Comparison of ENCODE assay signal across 17 cellular contexts in genomic region chr9:995776-996175, GRCh38. TPM values are rescaled to one million over a fixed set of nuclear protein-coding genes. Genes with fewer than 3 reads are reported as not detected.
DNase-seq lines count a peak whose midpoint lies in the region; ATAC-seq and TF ChIP-seq lines count a peak whose summit lies in the region.
"Had no signal": no experiment of that assay in that cellular context is flagged by ENCODE, and none has a peak within 500 bp of the region (broad histone marks: within the 10 kb centered on the region; RNA-seq: fewer than 3 reads in every experiment).

No MANE protein-coding gene starts in this region.

- in situ Hi-C loops in mammary epithelial cell (cut with MboI; ENCODE audit: low sequenced_read_pairs in 2 of 2), result no loop called here

- 10% methylated on average over 3 of the region's 3 CpGs for WGBS in mammary epithelial cell (ENCODE audit: low coverage, missing lambda C conversion rate)

- no peaks in the 10 kb centered on the region for H3K9me3 Mint-ChIP-seq in IgD-negative memory B cell
- H3K9me3 Mint-ChIP-seq: activated T-helper 17 cell treated with anti-CD3 and anti-CD28 coated beads, Interleukin-2, amount 50 U/mL, for 72 hours had no signal

- no peaks in the 10 kb centered on the region for H3K36me3 ChIP-seq in mammary epithelial cell (ENCODE audit: insufficient read depth, low read length)
- H3K36me3 ChIP-seq: heart right ventricle, prostate gland, thoracic aorta had no signal

- DNase-seq in AG10803 (ENCODE audit: low read depth) (peak; percentile 52), mammary epithelial cell (peak; percentile 15), non-pigmented ciliary epithelial cell (ENCODE audit: low read depth) (peak; percentile 10), HuH-7 (ENCODE audit: low spot score) (no peak)
- DNase-seq in stimulated activated CD8-positive, alpha-beta memory T cell treated with anti-CD3 and anti-CD28 coated beads, Interleukin-4, amount 100 ng/mL, for 48 hours, result no peak
- DNase-seq in activated CD4-positive, CD25-positive, alpha-beta regulatory T cell (lab: John Stamatoyannopoulos, UW), result no peak
- DNase-seq: Caco-2, erythroblast, heart right ventricle had no signal

- peaks cover 4% of the 10 kb centered on the region for H3K9me3 ChIP-seq in mammary epithelial cell (replicated peaks; ENCODE audit: insufficient read depth, low read length)
- H3K9me3 ChIP-seq: Caco-2, prostate gland, thoracic aorta had no signal

- CTCF ChIA-PET in mammary epithelial cell (lab: Charles Lee; ENCODE audit: low non-redundant PET), result no interaction called here

- no peak overlapping the region for H3K4me2 ChIP-seq in mammary epithelial cell (ENCODE audit: insufficient read depth, low read depth, low read length)

- intact Hi-C loops in mammary epithelial cell (cut with micrococcal nuclease), result loop anchor here (2.0 kb wide), 1 partner anchor 103 kb away; no protein-coding TSS in a partner anchor

- H3K27me3 ChIP-seq in mammary epithelial cell (ENCODE audit: insufficient read depth, low read length), result no peaks in the 10 kb centered on the region

- no peak overlapping the region for H3K9ac ChIP-seq in mammary epithelial cell (ENCODE audit: insufficient read depth, low read length)

- ATAC-seq in GM21786 (IDR thresholded peaks at IDR 0.05; ENCODE audit: unreplicated experiment), result no peak
- ATAC-seq: activated T-helper 17 cell treated with anti-CD3 and anti-CD28 coated beads, Interleukin-2, amount 50 U/mL, for 72 hours; heart right ventricle; left lobe of liver had no signal

- H3K27ac ChIP-seq in mammary epithelial cell (ENCODE audit: insufficient read depth, low read depth, low read length), result no peak overlapping the region
- H3K27ac ChIP-seq: coronary artery, heart right ventricle, prostate gland, SK-N-MC, thoracic aorta had no signal

- no peaks in the 10 kb centered on the region for H4K20me1 ChIP-seq in mammary epithelial cell (ENCODE audit: insufficient read depth, low read length)

- H3K27me3 Mint-ChIP-seq in IgD-negative memory B cell, result peaks cover 5% of the 10 kb centered on the region

- H3K79me2 ChIP-seq in mammary epithelial cell (ENCODE audit: insufficient read depth, low read length), result no peaks in the 10 kb centered on the region

- no TSS peak for BruUV-seq in mammary epithelial cell (replicated peaks; lab: Mats Ljungman, UMichigan)

- TF ChIP-seq CTCF in AG10803 (conservative IDR thresholded peaks at IDR 0.05; ENCODE audit: low read length) (no peak), mammary epithelial cell (conservative IDR thresholded peaks at IDR 0.05 in 1 of 2, IDR thresholded peaks at IDR 0.05 in 1 of 2; ENCODE audit: extremely low read depth in 1 of 2, insufficient read depth in 1 of 2, low read depth in 1 of 2, low read length in 2 of 2) (no peak)

- no peaks in the 10 kb centered on the region for H3K36me3 Mint-ChIP-seq in IgD-negative memory B cell

- no peaks in the 10 kb centered on the region for H3K4me1 ChIP-seq in mammary epithelial cell (ENCODE audit: insufficient read depth, low read length)
- H3K4me1 ChIP-seq: Caco-2, prostate gland had no signal

- H3K4me3 ChIP-seq in AG10803 (ENCODE audit: low read length) (no peak overlapping the region), mammary epithelial cell (replicated peaks in 1 of 3; ENCODE audit: insufficient read depth in 1 of 3, low read depth in 2 of 3, low read length in 3 of 3) (no peak overlapping the region)
- H3K4me3 ChIP-seq: coronary artery, heart right ventricle, prostate gland, SK-N-MC, thoracic aorta had no signal

- dilution Hi-C loops in mammary epithelial cell (cut with HindIII; ENCODE audit: low sequenced_read_pairs), result no loop called here

- no peak overlapping the region for H3K4me3 Mint-ChIP-seq in IgD-negative memory B cell
- H3K4me3 Mint-ChIP-seq: activated T-helper 17 cell treated with anti-CD3 and anti-CD28 coated beads, Interleukin-2, amount 50 U/mL, for 72 hours had no signal

- peak overlapping the region in 2 of 3 donors; percentile 11 to 16 for H3K27ac Mint-ChIP-seq in IgD-negative memory B cell
- H3K27ac Mint-ChIP-seq: activated T-helper 17 cell treated with anti-CD3 and anti-CD28 coated beads, Interleukin-2, amount 50 U/mL, for 72 hours had no signal

- peaks cover 0 to 4% (median 0%) of the 10 kb centered on the region in 3 donors for H3K4me1 Mint-ChIP-seq in IgD-negative memory B cell
- H3K4me1 Mint-ChIP-seq: activated T-helper 17 cell treated with anti-CD3 and anti-CD28 coated beads, Interleukin-2, amount 50 U/mL, for 72 hours had no signal

- H2AFZ ChIP-seq in mammary epithelial cell (ENCODE audit: low read depth, low read length), result no peak overlapping the region

RNA-seq across cellular contexts. Expression of gene DMRT3, which starts 19.3 kb away (rescaled TPM):
- not detected for polyA plus RNA-seq in IgD-negative memory B cell
- total RNA-seq in mammary epithelial cell, result not detected
- not detected for polyA plus RNA-seq in mammary epithelial cell
- not detected for polyA minus RNA-seq in mammary epithelial cell
- total RNA-seq: activated T-helper 17 cell treated with anti-CD3 and anti-CD28 coated beads, Interleukin-2, amount 50 U/mL, for 72 hours; Caco-2; heart right ventricle; left lobe of liver had no signal
- polyA plus RNA-seq: heart right ventricle had no signal

RNA-seq across cellular contexts. Expression of gene DMRT2, which starts 54.4 kb away (rescaled TPM):
- polyA plus RNA-seq in IgD-negative memory B cell (not detected), mammary epithelial cell (not detected)
- total RNA-seq in mammary epithelial cell, result not detected
- polyA minus RNA-seq in mammary epithelial cell, result not detected
- total RNA-seq: activated T-helper 17 cell treated with anti-CD3 and anti-CD28 coated beads, Interleukin-2, amount 50 U/mL, for 72 hours; left lobe of liver; thoracic aorta had no signal

Comparison
In these comparisons a context has a peak if more than half of its experiments do, and no peak if none do; other contexts are left out.
1. DNase-seq: peak in AG10803 (single experiment), mammary epithelial cell (single experiment) and non-pigmented ciliary epithelial cell (single experiment); none in stimulated activated CD8-positive, alpha-beta memory T cell treated with anti-CD3 and anti-CD28 coated beads, Interleukin-4, amount 100 ng/mL, for 48 hours (single experiment), activated CD4-positive, CD25-positive, alpha-beta regulatory T cell (0 of 4) and HuH-7 (single experiment).